9 cellular contexts compared by ENCODE assay signal in genomic region chrX:30513284-30513683, GRCh38.
DNase-seq lines count a peak whose midpoint lies in the region; ATAC-seq, FAIRE-seq and TF ChIP-seq lines count a peak whose summit lies in the region.
"Had no signal": no experiment of that assay in that cellular context is flagged by ENCODE, and none has a peak within 500 bp of the region (broad histone marks: within the 10 kb centered on the region; RNA-seq: fewer than 3 reads in every experiment).

No MANE protein-coding gene starts in this region.

- no peaks in the 10 kb centered on the region for H3K9me3 ChIP-seq in pancreas

- H3K27me3 Mint-ChIP-seq in brain: no peaks in the 10 kb centered on the region
- H3K27me3 Mint-ChIP-seq: activated naive CD8-positive, alpha-beta T cell had no signal

- no peaks in the 10 kb centered on the region for H3K4me1 Mint-ChIP-seq in brain

- no peaks in the 10 kb centered on the region for H3K27me3 ChIP-seq in pancreas

- DNase-seq in NCI-H1092 treated with DMSO at 0.1 percent for 48 hours (lab: John Stamatoyannopoulos, UW) (peak; percentile 3), NCI-H1092 (lab: John Stamatoyannopoulos, UW) (no peak), pancreas (no peak), NCI-H1105 (lab: John Stamatoyannopoulos, UW) (no peak), SKM-1 (lab: John Stamatoyannopoulos, UW; ENCODE audit: unreplicated experiment) (no peak)
- DNase-seq in stimulated activated CD4-positive, alpha-beta T cell treated with anti-CD3 and anti-CD28 coated beads, Interleukin-15, amount 100 ng/mL, for 24 hours: no peak

- no peak for FAIRE-seq in pancreas (lab: Jason Lieb, UNC)

- no peak overlapping the region for H3K27ac ChIP-seq in pancreas

- no peaks in the 10 kb centered on the region for H3K36me3 Mint-ChIP-seq in brain
- H3K36me3 Mint-ChIP-seq: activated naive CD8-positive, alpha-beta T cell had no signal

- no peak overlapping the region for H3K4me3 ChIP-seq in pancreas

- H3K9me3 Mint-ChIP-seq in brain: peaks cover 0 to 8% (median 0%) of the 10 kb centered on the region in 5 experiments

- WGBS in pancreas, 2 donors: 36 to 47% methylated on average over 3 of the region's 3 CpGs

- intact Hi-C loops in pancreas (cut with DNase I): no loop called here

- TF ChIP-seq CTCF in brain (conservative IDR thresholded peaks at IDR 0.05) (peak; percentile 21 to 50), pancreas (IDR thresholded peaks at IDR 0.05) (peak in 3 of 4 donors; percentile 23 to 40 (median 31))

- no peaks in the 10 kb centered on the region for H3K36me3 ChIP-seq in pancreas

- H3K4me1 ChIP-seq in pancreas: no peaks in the 10 kb centered on the region

- peak; percentile 62 for ATAC-seq in HG03520 (IDR thresholded peaks at IDR 0.05; ENCODE audit: unreplicated experiment)
- ATAC-seq in pancreas: no peak

- no peak overlapping the region for H3K4me3 Mint-ChIP-seq in brain
- H3K4me3 Mint-ChIP-seq: activated naive CD8-positive, alpha-beta T cell had no signal

- no peak overlapping the region for H3K27ac Mint-ChIP-seq in brain
- H3K27ac Mint-ChIP-seq: activated naive CD8-positive, alpha-beta T cell had no signal
